In genomic region chr2:216616083-216616678, GRCh38 we compare ENCODE assay signal across 17 cellular contexts. TPM values are rescaled to one million over a fixed set of nuclear protein-coding genes. Genes with fewer than 3 reads are reported as not detected.
DNase-seq lines count a peak whose midpoint lies in the region; ATAC-seq and TF ChIP-seq lines count a peak whose summit lies in the region.
"Had no signal": no experiment of that assay in that cellular context is flagged by ENCODE, and none has a peak within 500 bp of the region (broad histone marks: within the 10 kb centered on the region; RNA-seq: fewer than 3 reads in every experiment).

No MANE protein-coding gene starts in this region.

- H3K36me3 ChIP-seq in BLaER1 treated with 17β-estradiol and CSF1 and Interleukin-3, amounts not matched to agents 10 nM and 100 nM: no peaks in the 10 kb centered on the region
- no peaks in the 10 kb centered on the region for H3K36me3 ChIP-seq in liver (ENCODE audit: control insufficient read depth in 4 of 4, insufficient read depth in 3 of 4, low read depth in 1 of 4, low read length in 3 of 4)
- H3K36me3 ChIP-seq: HAP-1 had no signal

- no peaks in the 10 kb centered on the region for H3K4me1 Mint-ChIP-seq in stimulated activated naive B cell treated with anti-CD40 and anti-IgM and Interleukin-4, amounts not matched to agents 10 μg/mL and 1 μg/mL and 100 μg/mL, for 72 hours
- H3K4me1 Mint-ChIP-seq: CD4-positive, alpha-beta memory T cell had no signal

- peak overlapping the region in 10 of 11 experiments; percentile 81 to 95 (median 90); a peak in 18 of 22 replicates for H3K4me2 ChIP-seq in BLaER1 treated with 17β-estradiol and CSF1 and Interleukin-3, amounts not matched to agents 10 nM and 100 nM

- no peak for DNase-seq in effector CD4-positive, alpha-beta T cell
- no peak for DNase-seq in stimulated activated naive B cell treated with anti-CD40 and anti-IgM and Interleukin-4, amounts not matched to agents 10 μg/mL and 1 μg/mL and 100 μg/mL, for 72 hours
- no peak for DNase-seq in NCI-H2029 treated with DMSO at 0.1 percent for 48 hours (lab: John Stamatoyannopoulos, UW)
- DNase-seq in Kasumi-1 (lab: John Stamatoyannopoulos, UW): no peak
- DNase-seq: AML-193; C1 segment of cervical spinal cord; CD4-positive, alpha-beta memory T cell; COR-L47; DMS79 treated with DMSO at 0.1 percent for 48 hours; GDM1; HFFc6; KBM-7 had no signal

- no peak for ATAC-seq in stimulated activated naive B cell treated with anti-CD40 and anti-IgM and Interleukin-4, amounts not matched to agents 10 μg/mL and 1 μg/mL and 100 μg/mL, for 72 hours (replicated peaks)

- H3K9me3 ChIP-seq in BLaER1 treated with 17β-estradiol and CSF1 and Interleukin-3, amounts not matched to agents 10 nM and 100 nM (replicated peaks in 1 of 11): peaks cover 0 to 11% (median 0%) of the 10 kb centered on the region in 11 experiments; a peak in 2 of 22 replicates
- no peaks in the 10 kb centered on the region for H3K9me3 ChIP-seq in liver (ENCODE audit: control insufficient read depth in 4 of 4, low read length in 3 of 4)
- H3K9me3 ChIP-seq: HAP-1 had no signal

- H3K27ac ChIP-seq in BLaER1 treated with 17β-estradiol and CSF1 and Interleukin-3, amounts not matched to agents 10 nM and 100 nM: peak overlapping the region in 7 of 11 experiments; percentile 89 to 99 (median 96); a peak in 11 of 22 replicates
- H3K27ac ChIP-seq in VCaP: peak overlapping the region; percentile 94
- peak overlapping the region; percentile 86 to 94 for H3K27ac ChIP-seq in liver (ENCODE audit: low read depth in 1 of 2, low read length in 2 of 2)
- H3K27ac ChIP-seq: HL-60 had no signal

- no peaks in the 10 kb centered on the region for H3K27me3 ChIP-seq in BLaER1 treated with 17β-estradiol and CSF1 and Interleukin-3, amounts not matched to agents 10 nM and 100 nM
- no peaks in the 10 kb centered on the region for H3K27me3 ChIP-seq in liver (ENCODE audit: control insufficient read depth in 4 of 4, insufficient read depth in 4 of 4, low read length in 3 of 4)

- TF ChIP-seq RAD21 in liver (IDR thresholded peaks at IDR 0.05): peak in 1 of 2 donors; percentile 58

- H3K36me3 Mint-ChIP-seq in stimulated activated naive B cell treated with anti-CD40 and anti-IgM and Interleukin-4, amounts not matched to agents 10 μg/mL and 1 μg/mL and 100 μg/mL, for 72 hours: no peaks in the 10 kb centered on the region

- H4K20me1 ChIP-seq in BLaER1 treated with 17β-estradiol and CSF1 and Interleukin-3, amounts not matched to agents 10 nM and 100 nM: no peaks in the 10 kb centered on the region

- no peak overlapping the region for H3K4me3 ChIP-seq in BLaER1 treated with 17β-estradiol and CSF1 and Interleukin-3, amounts not matched to agents 10 nM and 100 nM
- H3K4me3 ChIP-seq in liver (ENCODE audit: low read depth in 1 of 3, low read length in 3 of 3): no peak overlapping the region
- H3K4me3 ChIP-seq: HAP-1 had no signal

- WGBS in liver: 31% methylated on average over 3 of the region's 3 CpGs

- peaks cover 45 to 66% (median 64%) of the 10 kb centered on the region in 10 experiments for H3K4me1 ChIP-seq in BLaER1 treated with 17β-estradiol and CSF1 and Interleukin-3, amounts not matched to agents 10 nM and 100 nM
- peaks cover 17 to 36% (median 20%) of the 10 kb centered on the region in 4 donors for H3K4me1 ChIP-seq in liver (ENCODE audit: control insufficient read depth in 4 of 4, insufficient read depth in 4 of 4, low read length in 3 of 4)

- no peaks in the 10 kb centered on the region for H3K9me3 Mint-ChIP-seq in stimulated activated naive B cell treated with anti-CD40 and anti-IgM and Interleukin-4, amounts not matched to agents 10 μg/mL and 1 μg/mL and 100 μg/mL, for 72 hours
- H3K9me3 Mint-ChIP-seq: HFFc6 had no signal

- H3K9ac ChIP-seq in BLaER1 treated with 17β-estradiol and CSF1 and Interleukin-3, amounts not matched to agents 10 nM and 100 nM: no peak overlapping the region; a peak in 1 of 22 replicates
- H3K9ac ChIP-seq in liver (ENCODE audit: low read depth in 1 of 2, low read length in 2 of 2): peak overlapping the region in 1 of 2 donors; percentile 62

- peaks cover 6 to 16% of the 10 kb centered on the region in 2 donors for H3K27me3 Mint-ChIP-seq in stimulated activated naive B cell treated with anti-CD40 and anti-IgM and Interleukin-4, amounts not matched to agents 10 μg/mL and 1 μg/mL and 100 μg/mL, for 72 hours

- no peak for TF ChIP-seq CTCF in VCaP (conservative IDR thresholded peaks at IDR 0.05)
- TF ChIP-seq CTCF in liver (IDR thresholded peaks at IDR 0.05; ENCODE audit: low read depth, low read length, missing input control): no peak

- no peak overlapping the region for H3K4me3 Mint-ChIP-seq in stimulated activated naive B cell treated with anti-CD40 and anti-IgM and Interleukin-4, amounts not matched to agents 10 μg/mL and 1 μg/mL and 100 μg/mL, for 72 hours
- H3K4me3 Mint-ChIP-seq: CD4-positive, alpha-beta memory T cell; HFFc6 had no signal

- no peak overlapping the region for H3K27ac Mint-ChIP-seq in stimulated activated naive B cell treated with anti-CD40 and anti-IgM and Interleukin-4, amounts not matched to agents 10 μg/mL and 1 μg/mL and 100 μg/mL, for 72 hours
- H3K27ac Mint-ChIP-seq: HFFc6 had no signal

TF ChIP-seq in liver, 16 proteins besides CTCF, POLR2A, EP300 and RAD21:
- TF ChIP-seq, protein P1, sequence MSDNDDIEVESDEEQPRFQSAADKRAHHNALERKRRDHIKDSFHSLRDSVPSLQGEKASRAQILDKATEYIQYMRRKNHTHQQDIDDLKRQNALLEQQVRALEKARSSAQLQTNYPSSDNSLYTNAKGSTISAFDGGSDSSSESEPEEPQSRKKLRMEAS (IDR thresholded peaks at IDR 0.05): peak; percentile 30
- peak; percentile 71 for TF ChIP-seq TAF1 (conservative IDR thresholded peaks at IDR 0.05)
- TF ChIP-seq HNF4G (IDR thresholded peaks at IDR 0.05): peak; percentile 87
- TF ChIP-seq, protein P2, sequence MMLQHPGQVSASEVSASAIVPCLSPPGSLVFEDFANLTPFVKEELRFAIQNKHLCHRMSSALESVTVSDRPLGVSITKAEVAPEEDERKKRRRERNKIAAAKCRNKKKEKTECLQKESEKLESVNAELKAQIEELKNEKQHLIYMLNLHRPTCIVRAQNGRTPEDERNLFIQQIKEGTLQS (IDR thresholded peaks at IDR 0.05): peak; percentile 75
- peak; percentile 82 for TF ChIP-seq FOXA2 (IDR thresholded peaks at IDR 0.05)
- TF ChIP-seq GABPA (IDR thresholded peaks at IDR 0.05 in 1 of 2, conservative IDR thresholded peaks at IDR 0.05 in 1 of 2): no peak
- TF ChIP-seq JUND (IDR thresholded peaks at IDR 0.05): peak; percentile 95 to 96
- peak; percentile 10 for TF ChIP-seq REST (IDR thresholded peaks at IDR 0.05)
- no peak for TF ChIP-seq YY1 (IDR thresholded peaks at IDR 0.05)
- TF ChIP-seq ZBTB33 (IDR thresholded peaks at IDR 0.05): peak; percentile 67
- peak; percentile 44 for TF ChIP-seq NR2F2 (IDR thresholded peaks at IDR 0.05)
- peak; percentile 95 for TF ChIP-seq SP1 (IDR thresholded peaks at IDR 0.05)
- peak; percentile 91 to 93 for TF ChIP-seq RXRA (IDR thresholded peaks at IDR 0.05)
- TF ChIP-seq FOXA1 (IDR thresholded peaks at IDR 0.05): no peak
- TF ChIP-seq HNF4A (conservative IDR thresholded peaks at IDR 0.05): peak; percentile 97 to 98
- peak; percentile 60 to 86 for TF ChIP-seq EGR1 (IDR thresholded peaks at IDR 0.05; ENCODE audit: low read depth in 2 of 2)

RNA-seq across cellular contexts. Expression of gene IGFBP2, which starts 17.0 kb away (rescaled TPM):
- total RNA-seq in liver: 100 to 1,000 TPM in 1 of 2 donors, 10 to 100 TPM in 1; 88.8 to 242 TPM
- 1,000 to 10,000 TPM in 1 of 2 donors, 100 to 1,000 TPM in 1; 462 to 1,119 TPM for polyA plus RNA-seq in liver
- total RNA-seq: CD4-positive, alpha-beta memory T cell had no signal
- polyA plus RNA-seq: CD4-positive, alpha-beta memory T cell had no signal
